8 cellular contexts compared by ENCODE assay signal in genomic region chr7:70694357-70694908, GRCh38.
DNase-seq lines count a peak whose midpoint lies in the region; ATAC-seq and TF ChIP-seq lines count a peak whose summit lies in the region.

No MANE protein-coding gene starts in this region.

- peaks cover 28% of the 10 kb centered on the region for H3K27me3 Mint-ChIP-seq in CD8-positive, alpha-beta T cell (ENCODE audit: low read depth)
- peaks cover 31 to 64% (median 46%) of the 10 kb centered on the region in 5 donors for H3K27me3 Mint-ChIP-seq in naive thymus-derived CD4-positive, alpha-beta T cell

- POLR2A ChIA-PET in CD8-positive, alpha-beta T cell (lab: Charles Lee), result interaction anchor here (1.0 to 2.0 kb wide), 4 partner anchors 9 to 47 kb away, joined by 3 to 10 read pairs (median 3); no protein-coding TSS in a partner anchor
- POLR2A ChIA-PET in naive thymus-derived CD4-positive, alpha-beta T cell (lab: Charles Lee), result no interaction called here

- H3K27me3 ChIP-seq in CD8-positive, alpha-beta T cell (ENCODE audit: insufficient read depth, low read length), result no peaks in the 10 kb centered on the region
- H3K27me3 ChIP-seq in naive thymus-derived CD4-positive, alpha-beta T cell (ENCODE audit: control insufficient read depth in 2 of 2, insufficient read depth in 2 of 2, low read length in 2 of 2), result no peaks in the 10 kb centered on the region

- peaks cover 33% of the 10 kb centered on the region for H3K4me1 Mint-ChIP-seq in CD8-positive, alpha-beta T cell (ENCODE audit: low read depth)
- peaks cover 0 to 23% (median 7%) of the 10 kb centered on the region in 7 donors for H3K4me1 Mint-ChIP-seq in naive thymus-derived CD4-positive, alpha-beta T cell

- H3K36me3 ChIP-seq in CD8-positive, alpha-beta T cell (ENCODE audit: insufficient read depth, low read length), result no peaks in the 10 kb centered on the region
- H3K36me3 ChIP-seq in naive thymus-derived CD4-positive, alpha-beta T cell (ENCODE audit: control insufficient read depth in 2 of 3, insufficient read depth in 3 of 3, low read length in 3 of 3), result no peaks in the 10 kb centered on the region

- peak overlapping the region; percentile 90 for H3K4me3 Mint-ChIP-seq in CD8-positive, alpha-beta T cell
- H3K4me3 Mint-ChIP-seq in naive thymus-derived CD4-positive, alpha-beta T cell, result peak overlapping the region; percentile 54 to 85 (median 80)

- peak; percentile 25 for ATAC-seq in CD8-positive, alpha-beta T cell
- peak; percentile 37 for ATAC-seq in GM19328 (IDR thresholded peaks at IDR 0.05; ENCODE audit: unreplicated experiment)
- peak; percentile 33 for ATAC-seq in HG03520 (IDR thresholded peaks at IDR 0.05; ENCODE audit: unreplicated experiment)
- peak; percentile 42 for ATAC-seq in naive thymus-derived CD4-positive, alpha-beta T cell
- no peak for ATAC-seq in HG03045 (IDR thresholded peaks at IDR 0.05; ENCODE audit: unreplicated experiment)
- no peak for ATAC-seq in GM18520 (IDR thresholded peaks at IDR 0.05; ENCODE audit: unreplicated experiment)

- no peaks in the 10 kb centered on the region for H3K9me3 ChIP-seq in CD8-positive, alpha-beta T cell (ENCODE audit: low read length)
- no peaks in the 10 kb centered on the region for H3K9me3 ChIP-seq in naive thymus-derived CD4-positive, alpha-beta T cell (ENCODE audit: control insufficient read depth in 2 of 3, low read length in 3 of 3)

- H3K27ac ChIP-seq in CD8-positive, alpha-beta T cell (ENCODE audit: low read depth, low read length), result no peak overlapping the region
- H3K27ac ChIP-seq in naive thymus-derived CD4-positive, alpha-beta T cell (ENCODE audit: low read depth, low read length), result no peak overlapping the region

- peak in 3 of 7 experiments; percentile 25 to 57 (median 27) for DNase-seq in CD8-positive, alpha-beta T cell
- DNase-seq in fibroblast of gingiva (ENCODE audit: low read depth), result peak; percentile 52
- DNase-seq in naive thymus-derived CD4-positive, alpha-beta T cell, result peak in 1 of 9 donors; percentile 8

- H3K36me3 Mint-ChIP-seq in CD8-positive, alpha-beta T cell, result peaks cover 2% of the 10 kb centered on the region
- peaks cover 0 to 4% (median 0%) of the 10 kb centered on the region in 5 donors for H3K36me3 Mint-ChIP-seq in naive thymus-derived CD4-positive, alpha-beta T cell

- CTCF ChIA-PET in CD8-positive, alpha-beta T cell (lab: Charles Lee), result interaction anchor here (0.6 to 1.1 kb wide), 2 partner anchors 18 to 46 kb away, joined by 3 to 4 read pairs; no protein-coding TSS in a partner anchor
- CTCF ChIA-PET in naive thymus-derived CD4-positive, alpha-beta T cell (lab: Charles Lee), result no interaction called here

- intact Hi-C loops in CD8-positive, alpha-beta T cell (cut with DNase I, micrococcal nuclease), result loop anchor here (2.0 to 10.0 kb wide), 3 partner anchors 46 to 870 kb away; no protein-coding TSS in a partner anchor
- intact Hi-C loops in naive thymus-derived CD4-positive, alpha-beta T cell (cut with micrococcal nuclease), result loop anchor here in 1 of 2 donors (5.0 kb wide), 1 partner anchor 42 kb away; no protein-coding TSS in a partner anchor

- H3K4me3 ChIP-seq in CD8-positive, alpha-beta T cell (ENCODE audit: low read depth, low read length), result peak overlapping the region; percentile 49
- H3K4me3 ChIP-seq in WI38 (ENCODE audit: low read depth, low read length), result peak overlapping the region; percentile 80
- H3K4me3 ChIP-seq in naive thymus-derived CD4-positive, alpha-beta T cell (ENCODE audit: low read length), result no peak overlapping the region

- H3K27ac Mint-ChIP-seq in CD8-positive, alpha-beta T cell, result peak overlapping the region; percentile 66
- no peak overlapping the region for H3K27ac Mint-ChIP-seq in naive thymus-derived CD4-positive, alpha-beta T cell

- TF ChIP-seq CTCF in CD8-positive, alpha-beta T cell (IDR thresholded peaks at IDR 0.05), result no peak
- TF ChIP-seq CTCF in WI38 (IDR thresholded peaks at IDR 0.05; ENCODE audit: low read depth, low read length), result no peak

- H3K9me3 Mint-ChIP-seq in CD8-positive, alpha-beta T cell, result no peaks in the 10 kb centered on the region
- H3K9me3 Mint-ChIP-seq in naive thymus-derived CD4-positive, alpha-beta T cell, result peaks cover 0 to 4% (median 0%) of the 10 kb centered on the region in 11 donors

- H3K4me1 ChIP-seq in CD8-positive, alpha-beta T cell (ENCODE audit: insufficient read depth, low read length), result peaks cover 8% of the 10 kb centered on the region
- no peaks in the 10 kb centered on the region for H3K4me1 ChIP-seq in naive thymus-derived CD4-positive, alpha-beta T cell (ENCODE audit: control insufficient read depth in 2 of 2, insufficient read depth in 2 of 2, low read length in 2 of 2)

Comparison
In these comparisons a context has a peak if more than half of its experiments do, and no peak if none do; other contexts are left out.
1. ATAC-seq: peak in CD8-positive, alpha-beta T cell (single experiment), GM19328 (single experiment), HG03520 (single experiment) and naive thymus-derived CD4-positive, alpha-beta T cell (single experiment); none in HG03045 (single experiment) and GM18520 (single experiment).